Comparison of ENCODE assay signal across 8 cellular contexts in the genomic region with DNA sequence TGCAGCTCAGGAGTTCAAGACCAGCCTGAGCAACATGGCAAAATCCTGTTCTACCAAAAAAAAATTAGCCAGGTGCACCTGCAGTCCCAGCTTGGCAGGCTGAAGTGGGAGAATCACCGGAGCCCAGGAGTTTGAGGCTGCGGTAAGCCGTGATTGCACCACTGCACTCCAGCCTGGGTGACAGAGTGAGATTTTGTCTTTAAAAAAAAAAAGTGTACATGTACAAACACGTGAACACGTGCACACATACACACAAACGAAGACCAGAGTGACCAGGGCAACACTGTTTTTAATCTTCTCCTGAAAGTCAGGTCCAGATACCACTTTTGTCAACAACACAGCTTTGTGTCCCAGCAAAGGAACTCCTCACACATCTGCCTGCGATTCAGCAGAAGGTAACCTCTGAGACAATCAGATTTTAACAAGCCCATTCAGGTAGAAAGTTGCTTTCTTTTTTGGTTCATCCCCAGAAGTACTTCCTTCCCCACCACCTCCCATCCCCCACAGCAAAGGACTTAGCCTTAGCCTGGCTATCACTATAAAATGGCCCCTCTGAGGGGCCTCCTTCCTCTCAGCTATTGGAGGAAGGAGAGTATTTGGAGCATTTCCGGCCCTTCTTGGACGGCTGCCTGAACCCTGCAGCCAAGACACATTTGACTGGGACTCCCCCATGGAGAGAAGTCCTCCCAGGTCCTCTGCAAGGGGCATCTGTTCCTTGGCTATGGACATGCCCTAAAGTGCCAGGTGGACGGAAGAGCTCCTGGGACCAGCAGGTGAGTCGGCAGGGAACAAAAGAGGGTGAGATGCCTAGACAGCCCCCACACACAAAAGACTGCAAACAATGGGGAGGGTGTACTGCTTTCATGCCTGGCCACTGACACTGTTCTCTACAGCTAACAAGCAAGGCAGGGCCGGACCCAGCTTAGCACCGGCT. TPM values are rescaled to one million over a fixed set of nuclear protein-coding genes. Genes with fewer than 3 reads are reported as not detected.
DNase-seq lines count a peak whose midpoint lies in the region; ATAC-seq and TF ChIP-seq lines count a peak whose summit lies in the region.

No MANE protein-coding gene starts in this region.

- H3K9me3 ChIP-seq in left lung: no peaks in the 10 kb centered on the region

- TF ChIP-seq CTCF in left lung (IDR thresholded peaks at IDR 0.05): no peak

- H3K4me3 ChIP-seq in left lung: no peak overlapping the region

- peak overlapping the region; percentile 74 to 75 for H3K27ac ChIP-seq in left lung

- peaks cover 97 to 100% of the 10 kb centered on the region in 2 donors for H3K4me1 ChIP-seq in left lung

- DNase-seq in Daoy (ENCODE audit: low read depth) (peak; percentile 74), RPMI8226 (peak; percentile 95), cerebellar nuclear complex (lab: John Stamatoyannopoulos, UW) (peak; percentile 88 to 90), left lung (peak in 1 of 2 donors; percentile 69), stromal cell of bone marrow (ENCODE audit: low read depth) (peak; percentile 38)

- intact Hi-C loops in left lung (cut with DNase I): no loop called here

- peak; percentile 49 for ATAC-seq in GM19452 (IDR thresholded peaks at IDR 0.05; ENCODE audit: unreplicated experiment)
- ATAC-seq in HG03460 (IDR thresholded peaks at IDR 0.05; ENCODE audit: unreplicated experiment): peak; percentile 55
- peak; percentile 23 for ATAC-seq in left lung
- no peak for ATAC-seq in HG02840 (IDR thresholded peaks at IDR 0.05; ENCODE audit: low FRiP score, unreplicated experiment)

- no peaks in the 10 kb centered on the region for H3K36me3 ChIP-seq in left lung

- H3K27me3 ChIP-seq in left lung: no peaks in the 10 kb centered on the region

RNA-seq across cellular contexts. Expression of a gene that starts 9.8 kb away (rescaled TPM):
- total RNA-seq in Daoy (2014; rRNA removed; shearing (Covaris generic)): 26.3 and 28.2 TPM in 2 replicates
- 100 to 1,000 TPM; 179 to 210 TPM for total RNA-seq in left lung

RNA-seq across cellular contexts. Expression of a gene that starts 18.2 kb away (rescaled TPM):
- not detected in 2 replicates for total RNA-seq in Daoy (2014; rRNA removed; shearing (Covaris generic))
- total RNA-seq in left lung: 10 to 100 TPM; 10.5 to 12.8 TPM

RNA-seq across cellular contexts. Expression of a gene that starts 54.1 kb away (rescaled TPM):
- 38.2 and 48.9 TPM in 2 replicates for total RNA-seq in Daoy (2014; rRNA removed; shearing (Covaris generic))
- total RNA-seq in left lung: 10 to 100 TPM; 25.6 to 26.2 TPM

Comparison
In these comparisons a context has a peak if more than half of its experiments do, and no peak if none do; other contexts are left out.
1. RNA of a gene that starts 18.2 kb away (total RNA-seq): 10.5 to 12.8 TPM in left lung; not detected in Daoy; every median in the first group is over 10 times any median in the second.